38 cellular contexts compared by ENCODE assay signal in genomic region chr16:35565626-35566025, GRCh38.
"Had no signal": no experiment of that assay in that cellular context is flagged by ENCODE, and none has a peak within 500 bp of the region (broad histone marks: within the 10 kb centered on the region; RNA-seq: fewer than 3 reads in every experiment).

No MANE protein-coding gene starts in this region.

- H3K27ac ChIP-seq: adrenal gland, body of pancreas, Peyer's patch, RWPE1, VCaP had no signal

- ATAC-seq: activated naive CD4-positive, alpha-beta T cell treated with anti-CD3 and anti-CD28 coated beads, Interleukin-2, amount 50 U/mL, for 72 hours; activated T-cell treated with anti-CD3 and anti-CD28 coated beads, Interleukin-2, amount 50 U/mL, for 4 hours; body of pancreas; PC-3 had no signal

- FAIRE-seq: astrocyte had no signal

- DNase-seq: activated B cell treated with CpG ODN at 0.5 μM for 24 hours; activated CD4-positive, alpha-beta memory T cell treated with anti-CD3 and anti-CD28 coated beads for 36 hours; activated CD4-positive, alpha-beta T cell treated with anti-CD3 and anti-CD28 coated beads for 4 hours; activated CD4-positive, alpha-beta T cell treated with anti-CD3 and anti-CD28 coated beads, Interleukin-2, amount 50 U/mL, for 1 hour; activated CD4-positive, CD25-positive, alpha-beta regulatory T cell treated with anti-CD3 and anti-CD28 coated beads, Interleukin-2, amount 50 U/mL, for 72 hours; activated CD8-positive, alpha-beta memory T cell treated with anti-CD3 and anti-CD28 coated beads, Interleukin-2, amount 50 U/mL, for 4 hours; activated gamma-delta T cell treated with Interleukin-2 at 50 U/mL for 16 hours; activated naive CD4-positive, alpha-beta T cell treated with anti-CD3 and anti-CD28 coated beads for 36 hours; activated T-cell treated with anti-CD3 and anti-CD28 coated beads for 4 hours; activated T-cell treated with anti-CD3 and anti-CD28 coated beads, Interleukin-2, amount 50 U/mL, for 4 hours; body of pancreas; central memory CD4-positive, alpha-beta T cell; Kasumi-1; KG1; MM.1S; NCI-H1092 treated with DMSO at 0.1 percent for 48 hours; NCI-H1417; NCI-H146; NCI-H187; NCI-H2029 treated with DMSO at 0.1 percent for 48 hours; NCI-H2107; NCI-H2171; NCI-H510A; NCI-H526; NCI-H748 treated with DMSO at 0.1 percent for 48 hours; NK-92 treated with Interleukin-12 subunit alpha and Interleukin-12 subunit beta, amount 100 ng/mL, for 24 hours; PC-3; Peyer's patch; Right ventricle myocardium superior; SW 1271; T-helper 1 cell; T-helper 2 cell; T-helper 9 cell had no signal
